In genomic region chr1:42422672-42423236, GRCh38 we compare ENCODE assay signal across 22 cellular contexts. TPM values are rescaled to one million over a fixed set of nuclear protein-coding genes. Genes with fewer than 3 reads are reported as not detected.
DNase-seq lines count a peak whose midpoint lies in the region; ATAC-seq and TF ChIP-seq lines count a peak whose summit lies in the region.
"Had no signal": no experiment of that assay in that cellular context is flagged by ENCODE, and none has a peak within 500 bp of the region (broad histone marks: within the 10 kb centered on the region; RNA-seq: fewer than 3 reads in every experiment).

No MANE protein-coding gene starts in this region.

- peak overlapping the region; percentile 55 to 83 (median 82) for H3K27ac Mint-ChIP-seq in nephron
- H3K27ac Mint-ChIP-seq: activated B cell treated with CpG ODN at 0.5 μM for 24 hours; activated CD4-positive, alpha-beta memory T cell treated with anti-CD3 and anti-CD28 coated beads, Interleukin-2, amount 10 ng/mL, durations not matched to agents 7 days and 5 days; activated T-cell treated with anti-CD3 and anti-CD28 coated beads, Interleukin-2, amount 50 U/mL, for 24 hours; immature natural killer cell had no signal

- H3K4me1 Mint-ChIP-seq in nephron = peaks cover 76% of the 10 kb centered on the region
- H3K4me1 Mint-ChIP-seq: activated B cell treated with CpG ODN at 0.5 μM for 24 hours; activated CD4-positive, alpha-beta memory T cell treated with anti-CD3 and anti-CD28 coated beads, Interleukin-2, amount 10 ng/mL, durations not matched to agents 7 days and 5 days had no signal

- no peaks in the 10 kb centered on the region for H3K36me3 Mint-ChIP-seq in nephron (ENCODE audit: low read depth)
- H3K36me3 Mint-ChIP-seq: immature natural killer cell had no signal

- 67 to 69% methylated on average over 10 of the region's 10 CpGs for WGBS in lower leg skin, 2 donors

- ATAC-seq in GM18907 (IDR thresholded peaks at IDR 0.05; ENCODE audit: unreplicated experiment) (no peak), HG02973 (IDR thresholded peaks at IDR 0.05; ENCODE audit: unreplicated experiment) (no peak)
- ATAC-seq: PC-3, upper lobe of right lung had no signal

- TF ChIP-seq CTCF in nephron (IDR thresholded peaks at IDR 0.05; ENCODE audit: unreplicated experiment in 3 of 3) = no peak
- no peak for TF ChIP-seq CTCF in lower leg skin (IDR thresholded peaks at IDR 0.05)

- H3K4me3 ChIP-seq in lower leg skin (ENCODE audit: low read depth, poor library complexity, severe bottlenecking) = no peak overlapping the region
- H3K4me3 ChIP-seq: stomach, upper lobe of right lung had no signal

- H3K9me3 Mint-ChIP-seq in nephron = no peaks in the 10 kb centered on the region
- H3K9me3 Mint-ChIP-seq: activated B cell treated with CpG ODN at 0.5 μM for 24 hours; activated CD4-positive, alpha-beta memory T cell treated with anti-CD3 and anti-CD28 coated beads, Interleukin-2, amount 10 ng/mL, durations not matched to agents 7 days and 5 days; activated T-cell treated with anti-CD3 and anti-CD28 coated beads, Interleukin-2, amount 50 U/mL, for 24 hours; immature natural killer cell had no signal

- DNase-seq in DMS79 treated with DMSO at 0.1 percent for 48 hours (lab: John Stamatoyannopoulos, UW) (peak; percentile 96), NCI-H1436 (lab: John Stamatoyannopoulos, UW) (peak; percentile 72), NCI-H446 (lab: John Stamatoyannopoulos, UW) (peak; percentile 44 to 75), lower leg skin (ENCODE audit: low spot score in 2 of 2) (no peak)
- DNase-seq: activated B cell treated with CpG ODN at 0.5 μM for 24 hours; activated CD4-positive, alpha-beta memory T cell treated with anti-CD3 and anti-CD28 coated beads, Interleukin-2, amount 10 ng/mL, durations not matched to agents 7 days and 5 days; activated naive CD4-positive, alpha-beta T cell treated with Interleukin-2 at 50 U/mL for 16 hours; activated T-cell treated with anti-CD3 and anti-CD28 coated beads, Interleukin-2, amount 50 U/mL, for 24 hours; Caco-2; immature natural killer cell; NCI-H526 treated with DMSO at 0.1 percent for 48 hours; PC-3; stimulated activated CD4-positive, alpha-beta T cell treated with anti-CD3 and anti-CD28 coated beads, Interleukin-12 subunit alpha, Interleukin-12 subunit beta, amount 100 ng/mL, for 4 hours; stomach; T-helper 2 cell; upper lobe of right lung had no signal

- H3K27me3 Mint-ChIP-seq in nephron (ENCODE audit: low read depth) = peaks cover 8% of the 10 kb centered on the region
- H3K27me3 Mint-ChIP-seq: activated CD4-positive, alpha-beta memory T cell treated with anti-CD3 and anti-CD28 coated beads, Interleukin-2, amount 10 ng/mL, durations not matched to agents 7 days and 5 days had no signal

- H3K4me3 Mint-ChIP-seq in nephron = no peak overlapping the region
- H3K4me3 Mint-ChIP-seq: activated B cell treated with CpG ODN at 0.5 μM for 24 hours; activated CD4-positive, alpha-beta memory T cell treated with anti-CD3 and anti-CD28 coated beads, Interleukin-2, amount 10 ng/mL, durations not matched to agents 7 days and 5 days; activated T-cell treated with anti-CD3 and anti-CD28 coated beads, Interleukin-2, amount 50 U/mL, for 24 hours; immature natural killer cell had no signal

- intact Hi-C loops in lower leg skin (cut with DNase I; ENCODE audit: low total_unique reads) = no loop called here

- TF ChIP-seq POLR2A in lower leg skin (IDR thresholded peaks at IDR 0.05) = no peak

RNA-seq across cellular contexts. Expression of gene ZMYND12, which starts 33.1 kb away (rescaled TPM):
- total RNA-seq in lower leg skin = 1 to 10 TPM in 1 of 4 donors, under 1 TPM in 2, not detected in 1; 0.25 to 8.0 (median 0.42) TPM
- total RNA-seq: G401, HT-29, PC-3 had no signal

RNA-seq across cellular contexts. Expression of gene PPCS, which starts 33.6 kb away (rescaled TPM):
- total RNA-seq in lower leg skin = 100 to 1,000 TPM in 2 of 4 donors, 10 to 100 TPM in 2; 68.5 to 115 (median 89.7) TPM

RNA-seq across cellular contexts. Expression of gene CCDC30, which starts 40.3 kb away (rescaled TPM):
- total RNA-seq in lower leg skin = 1 to 10 TPM in 2 of 4 donors, under 1 TPM in 2; 0.38 to 2.2 (median 1.0) TPM

RNA-seq across cellular contexts. Expression of gene RIMKLA, which starts 42.2 kb away (rescaled TPM):
- under 1 TPM in 3 of 4 donors, not detected in 1; 0.04 to 0.34 (median 0.26) TPM for total RNA-seq in lower leg skin
- total RNA-seq: endothelial cell of umbilical vein had no signal

Comparison
In these comparisons a context has a peak if more than half of its experiments do, and no peak if none do; other contexts are left out.
1. DNase-seq: peak in DMS79 treated with DMSO at 0.1 percent for 48 hours (single experiment), NCI-H1436 (single experiment) and NCI-H446 (2 of 2); none in lower leg skin (0 of 2).